In the genomic region with DNA sequence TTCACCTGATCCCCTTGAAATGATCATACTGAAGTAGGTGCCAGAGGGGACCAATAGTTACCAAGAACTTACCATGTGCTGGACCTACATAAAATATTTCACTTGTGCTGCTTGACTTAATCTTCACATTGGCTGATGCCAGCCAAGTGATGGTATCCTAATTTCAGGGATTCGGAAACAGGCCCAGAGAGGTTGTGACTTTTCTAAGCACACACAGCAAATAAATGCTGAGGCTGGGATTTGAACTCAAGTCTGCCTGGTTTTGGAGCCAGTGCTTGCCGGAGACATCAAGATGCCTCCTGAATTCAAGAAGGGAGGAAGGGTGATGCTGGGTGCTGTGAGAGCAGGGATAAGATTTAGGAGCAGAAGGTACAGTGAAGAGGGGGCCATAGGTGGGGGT, we compare ENCODE assay signal across 34 cellular contexts.
"Had no signal": no experiment of that assay in that cellular context is flagged by ENCODE, and none has a peak within 500 bp of the region (broad histone marks: within the 10 kb centered on the region; RNA-seq: fewer than 3 reads in every experiment).

No MANE protein-coding gene starts in this region.

- H3K27me3 ChIP-seq: MG63 had no signal

- H3K4me3 ChIP-seq: MG63 had no signal

- H3K9me3 ChIP-seq: MG63 had no signal

- DNase-seq: Karpas-422, Kasumi-1, MG63, MM.1S, MV-4-11, NCI-H1048, NCI-H1092, NCI-H1092 treated with DMSO at 0.1 percent for 48 hours, NCI-H1105, NCI-H1105 treated with DMSO at 0.1 percent for 48 hours, NCI-H1417 treated with DMSO at 0.1 percent for 48 hours, NCI-H1436, NCI-H1436 treated with DMSO at 0.1 percent for 48 hours, NCI-H146, NCI-H1694, NCI-H1694 treated with DMSO at 0.1 percent for 48 hours, NCI-H187, NCI-H187 treated with DMSO at 0.1 percent for 48 hours, NCI-H1930, NCI-H2029, NCI-H2029 treated with DMSO at 0.1 percent for 48 hours, NCI-H2081, NCI-H2081 treated with DMSO at 0.1 percent for 48 hours, NCI-H2107, NCI-H2171, NCI-H2171 treated with DMSO at 0.1 percent for 48 hours, NCI-H2227 treated with DMSO at 0.1 percent for 48 hours, NCI-H226, NCI-H345, NCI-H446, NCI-H446 treated with DMSO at 0.1 percent for 48 hours, NCI-H510A, NCI-H510A treated with DMSO at 0.1 percent for 48 hours, NCI-H524 had no signal

- H3K36me3 ChIP-seq: MG63 had no signal
